ENCODE assay signal across 9 cellular contexts in the genomic region with DNA sequence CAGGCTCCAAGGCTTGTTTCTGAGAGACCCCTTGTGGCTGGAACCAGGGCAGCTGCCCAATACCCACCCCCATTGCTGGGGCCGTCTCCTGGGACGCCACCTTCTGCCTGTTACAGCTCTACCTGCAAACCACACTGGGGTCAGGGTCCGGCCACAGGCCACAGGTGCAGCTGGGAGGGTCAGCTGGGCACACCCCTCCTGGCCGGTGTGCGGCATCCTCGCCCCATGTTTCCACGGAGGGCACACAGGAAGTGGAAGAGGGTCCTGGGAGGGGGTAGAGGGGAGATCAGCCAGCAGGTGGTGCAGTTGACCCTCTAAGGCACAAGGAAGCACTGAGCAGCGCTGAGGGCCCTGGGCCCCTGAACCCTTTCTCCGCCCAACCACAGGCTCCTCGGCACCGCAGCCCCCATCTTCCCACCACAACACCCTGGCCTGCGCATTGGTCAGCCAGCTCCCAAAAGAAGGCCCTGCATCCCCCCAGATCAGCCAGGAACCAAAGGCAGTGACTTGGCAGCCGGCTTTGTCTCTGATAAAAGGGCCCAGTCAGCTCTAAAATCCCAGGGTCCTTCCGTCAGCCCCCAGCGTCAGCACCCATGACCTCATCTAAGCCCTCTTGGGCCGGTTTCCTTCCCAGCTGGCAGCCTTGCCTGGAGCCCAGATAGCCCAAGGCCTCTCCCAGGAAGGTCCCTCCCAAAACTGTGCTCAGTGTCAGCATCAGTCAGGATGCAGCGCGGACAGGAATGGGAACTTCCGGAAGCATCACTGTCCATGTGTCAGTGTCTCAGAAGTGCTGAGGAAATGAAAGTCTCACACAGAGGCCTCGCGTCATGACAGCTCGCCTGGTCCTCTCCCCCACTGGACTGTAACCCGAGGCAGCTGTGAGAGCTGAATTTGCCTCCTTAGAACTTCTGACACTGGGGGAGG. TPM values are rescaled to one million over a fixed set of nuclear protein-coding genes. Genes with fewer than 3 reads are reported as not detected.
DNase-seq lines count a peak whose midpoint lies in the region; ATAC-seq and TF ChIP-seq lines count a peak whose summit lies in the region.
"Had no signal": no experiment of that assay in that cellular context is flagged by ENCODE, and none has a peak within 500 bp of the region (broad histone marks: within the 10 kb centered on the region; RNA-seq: fewer than 3 reads in every experiment).

No MANE protein-coding gene starts in this region.

- DNase-seq in NCI-H748 (lab: John Stamatoyannopoulos, UW; ENCODE audit: unreplicated experiment): peak; percentile 14
- no peak for DNase-seq in NCI-H748 treated with DMSO at 0.1 percent for 48 hours (lab: John Stamatoyannopoulos, UW)
- peak; percentile 47 for DNase-seq in RWPE2 (ENCODE audit: low spot score)
- no peak for DNase-seq in foreskin keratinocyte
- DNase-seq in stimulated activated effector memory CD8-positive, alpha-beta T cell treated with anti-CD3 and anti-CD28 coated beads, Interleukin-12 subunit alpha, Interleukin-12 subunit beta, amount 100 ng/mL, for 72 hours (ENCODE audit: low spot score in 2 of 2): no peak
- DNase-seq in NCI-H2107 treated with DMSO at 0.1 percent for 48 hours (lab: John Stamatoyannopoulos, UW; ENCODE audit: unreplicated experiment): no peak

- H3K4me1 ChIP-seq in RWPE2 (ENCODE audit: insufficient read depth, poor library complexity, severe bottlenecking) (peaks cover 3% of the 10 kb centered on the region), foreskin keratinocyte (no peaks in the 10 kb centered on the region)

- peaks cover 12% of the 10 kb centered on the region for H3K27me3 ChIP-seq in RWPE2 (ENCODE audit: insufficient read depth, poor library complexity, severe bottlenecking)
- H3K27me3 ChIP-seq in foreskin keratinocyte: peaks cover 38% of the 10 kb centered on the region

- H3K4me1 Mint-ChIP-seq in stimulated activated effector memory CD8-positive, alpha-beta T cell treated with anti-CD3 and anti-CD28 coated beads, Interleukin-12 subunit alpha, Interleukin-12 subunit beta, amount 100 ng/mL, for 72 hours: peaks cover 14% of the 10 kb centered on the region

- H3K27ac ChIP-seq in RWPE2 (ENCODE audit: poor library complexity, severe bottlenecking) (no peak overlapping the region), foreskin keratinocyte (no peak overlapping the region)

- ATAC-seq in RWPE2 (ENCODE audit: low read depth) (no peak), foreskin keratinocyte (no peak), HG02884 (IDR thresholded peaks at IDR 0.05; ENCODE audit: unreplicated experiment) (no peak), HG03442 (IDR thresholded peaks at IDR 0.05; ENCODE audit: unreplicated experiment) (no peak)
- ATAC-seq in stimulated activated effector memory CD8-positive, alpha-beta T cell treated with anti-CD3 and anti-CD28 coated beads, Interleukin-12 subunit alpha, Interleukin-12 subunit beta, amount 100 ng/mL, for 72 hours: no peak

- no peaks in the 10 kb centered on the region for H3K36me3 Mint-ChIP-seq in stimulated activated effector memory CD8-positive, alpha-beta T cell treated with anti-CD3 and anti-CD28 coated beads, Interleukin-12 subunit alpha, Interleukin-12 subunit beta, amount 100 ng/mL, for 72 hours

- no peaks in the 10 kb centered on the region for H3K9me3 ChIP-seq in RWPE2 (ENCODE audit: severe bottlenecking)

- TF ChIP-seq CTCF in RWPE2 (IDR thresholded peaks at IDR 0.05; ENCODE audit: poor library complexity, severe bottlenecking) (peak; percentile 22), foreskin keratinocyte (conservative IDR thresholded peaks at IDR 0.05) (peak; percentile 45)

- no peaks in the 10 kb centered on the region for H3K9me3 Mint-ChIP-seq in stimulated activated effector memory CD8-positive, alpha-beta T cell treated with anti-CD3 and anti-CD28 coated beads, Interleukin-12 subunit alpha, Interleukin-12 subunit beta, amount 100 ng/mL, for 72 hours
- H3K9me3 Mint-ChIP-seq: stimulated activated naive CD8-positive, alpha-beta T cell treated with anti-CD3 and anti-CD28 coated beads, Interleukin-15, Interleukin-2, amounts not matched to agents 100 ng/mL and 50 ng/mL, for 24 hours had no signal

- no peaks in the 10 kb centered on the region for H3K36me3 ChIP-seq in RWPE2 (ENCODE audit: low read depth)

- H3K4me3 ChIP-seq in RWPE2 (ENCODE audit: severe bottlenecking): no peak overlapping the region

- H3K27ac Mint-ChIP-seq in stimulated activated effector memory CD8-positive, alpha-beta T cell treated with anti-CD3 and anti-CD28 coated beads, Interleukin-12 subunit alpha, Interleukin-12 subunit beta, amount 100 ng/mL, for 72 hours: no peak overlapping the region
- H3K27ac Mint-ChIP-seq: stimulated activated naive CD8-positive, alpha-beta T cell treated with anti-CD3 and anti-CD28 coated beads, Interleukin-15, Interleukin-2, amounts not matched to agents 100 ng/mL and 50 ng/mL, for 24 hours had no signal

- H3K4me3 Mint-ChIP-seq in stimulated activated effector memory CD8-positive, alpha-beta T cell treated with anti-CD3 and anti-CD28 coated beads, Interleukin-12 subunit alpha, Interleukin-12 subunit beta, amount 100 ng/mL, for 72 hours: peak overlapping the region; percentile 59

RNA-seq across cellular contexts. Expression of gene ERFE, which starts 1.7 kb away (rescaled TPM):
- 0.28 and 0.75 TPM in 2 replicates for total RNA-seq in foreskin keratinocyte
- 0.43 and 0.46 TPM in 2 replicates for polyA plus RNA-seq in foreskin keratinocyte

RNA-seq across cellular contexts. Expression of gene KLHL30, which starts 22.0 kb away (rescaled TPM):
- total RNA-seq in foreskin keratinocyte: not detected in 2 replicates
- not detected in 2 replicates for polyA plus RNA-seq in foreskin keratinocyte

RNA-seq across cellular contexts. Expression of gene ILKAP, which starts 43.0 kb away (rescaled TPM):
- total RNA-seq in foreskin keratinocyte: 31.8 and 35.3 TPM in 2 replicates
- polyA plus RNA-seq in foreskin keratinocyte: 41.1 and 44.2 TPM in 2 replicates

Comparison
In these comparisons a context has a peak if more than half of its experiments do, and no peak if none do; other contexts are left out.
1. DNase-seq: peak in NCI-H748 (single experiment) and RWPE2 (single experiment); none in NCI-H748 treated with DMSO at 0.1 percent for 48 hours (single experiment), foreskin keratinocyte (0 of 2), stimulated activated effector memory CD8-positive, alpha-beta T cell treated with anti-CD3 and anti-CD28 coated beads, Interleukin-12 subunit alpha, Interleukin-12 subunit beta, amount 100 ng/mL, for 72 hours (0 of 2) and NCI-H2107 treated with DMSO at 0.1 percent for 48 hours (single experiment).